8 cellular contexts compared by ENCODE assay signal in genomic region chr9:129482521-129483466, GRCh38.
DNase-seq lines count a peak whose midpoint lies in the region; ATAC-seq and TF ChIP-seq lines count a peak whose summit lies in the region.

No MANE protein-coding gene starts in this region.

- ATAC-seq in GM19395 (IDR thresholded peaks at IDR 0.05; ENCODE audit: unreplicated experiment) (no peak), HG03432 (IDR thresholded peaks at IDR 0.05; ENCODE audit: unreplicated experiment) (no peak)

- H3K4me3 ChIP-seq in esophagus (ENCODE audit: low read depth in 1 of 2, low read length in 2 of 2) = peak overlapping the region; percentile 40 to 46
- peak overlapping the region; percentile 76 for H3K4me3 ChIP-seq in suprapubic skin

- peak; percentile 94 for DNase-seq in EH (ENCODE audit: low read depth)
- peak; percentile 43 for DNase-seq in NCI-H2029 treated with DMSO at 0.1 percent for 48 hours (lab: John Stamatoyannopoulos, UW)
- peak; percentile 71 for DNase-seq in activated CD8-positive, alpha-beta memory T cell treated with anti-CD3 and anti-CD28 coated beads, Interleukin-2, amount 50 U/mL, for 48 hours
- peak; percentile 84 for DNase-seq in midbrain (lab: John Stamatoyannopoulos, UW)
- peak; percentile 92 to 95 for DNase-seq in suprapubic skin (ENCODE audit: low spot score in 2 of 2)

- WGBS in esophagus, 2 donors = 2 to 5% methylated on average over 47 to 97 of the region's 97 CpGs
- WGBS in suprapubic skin = 2% methylated on average over 24 of the region's 97 CpGs

- H3K9me3 ChIP-seq in esophagus (ENCODE audit: control insufficient read depth in 2 of 2, insufficient read depth in 1 of 2, low read depth in 1 of 2, low read length in 1 of 2) (no peaks in the 10 kb centered on the region), suprapubic skin (no peaks in the 10 kb centered on the region)

- TF ChIP-seq POLR2A in suprapubic skin (IDR thresholded peaks at IDR 0.05) = peak in 1 of 2 donors; percentile 64

- TF ChIP-seq EP300 in suprapubic skin (IDR thresholded peaks at IDR 0.05) = no peak

- H3K27ac ChIP-seq in esophagus (ENCODE audit: low read depth in 2 of 2, low read length in 1 of 2) = peak overlapping the region; percentile 100
- peak overlapping the region; percentile 99 for H3K27ac ChIP-seq in suprapubic skin

- H3K27me3 ChIP-seq in esophagus (ENCODE audit: control insufficient read depth in 1 of 2, insufficient read depth in 2 of 2, low read length in 2 of 2) = no peaks in the 10 kb centered on the region
- no peaks in the 10 kb centered on the region for H3K27me3 ChIP-seq in suprapubic skin

- H3K4me1 ChIP-seq in esophagus (ENCODE audit: control insufficient read depth in 2 of 2, insufficient read depth in 2 of 2, low read length in 1 of 2) (peaks cover 11 to 31% of the 10 kb centered on the region in 2 donors), suprapubic skin (peaks cover 79% of the 10 kb centered on the region)

- H3K36me3 ChIP-seq in esophagus (ENCODE audit: control insufficient read depth in 2 of 2, insufficient read depth in 2 of 2, low read length in 1 of 2) = no peaks in the 10 kb centered on the region
- H3K36me3 ChIP-seq in suprapubic skin = no peaks in the 10 kb centered on the region

- TF ChIP-seq CTCF in suprapubic skin (IDR thresholded peaks at IDR 0.05) = no peak

Comparison
In these comparisons a context has a peak if more than half of its experiments do, and no peak if none do; other contexts are left out.
1. DNase-seq: peak in every context shown above with its lines; median percentile 94 in EH; 94 in suprapubic skin; 84 in midbrain; 71 in activated CD8-positive, alpha-beta memory T cell treated with anti-CD3 and anti-CD28 coated beads, Interleukin-2, amount 50 U/mL, for 48 hours; 43 in NCI-H2029 treated with DMSO at 0.1 percent for 48 hours.